30 cellular contexts compared by ENCODE assay signal in genomic region chr17:47916489-47917208, GRCh38. TPM values are rescaled to one million over a fixed set of nuclear protein-coding genes. Genes with fewer than 3 reads are reported as not detected.
DNase-seq lines count a peak whose midpoint lies in the region; ATAC-seq, FAIRE-seq and TF ChIP-seq lines count a peak whose summit lies in the region.
"Had no signal": no experiment of that assay in that cellular context is flagged by ENCODE, and none has a peak within 500 bp of the region (broad histone marks: within the 10 kb centered on the region; RNA-seq: fewer than 3 reads in every experiment).

No MANE protein-coding gene starts in this region.

- no peak for TF ChIP-seq EP300 in K562 (IDR thresholded peaks at IDR 0.05; ENCODE audit: low read length)

- DNase-seq in A673 (ENCODE audit: low spot score), result no peak
- DNase-seq in Caco-2, result no peak
- no peak for DNase-seq in K562 (ENCODE audit: extremely low read depth in 1 of 4, low spot score in 3 of 4)
- DNase-seq in right cardiac atrium, result no peak
- no peak for DNase-seq in SW 1271 (lab: John Stamatoyannopoulos, UW)
- DNase-seq in OCI-M1 (lab: John Stamatoyannopoulos, UW), result no peak
- no peak for DNase-seq in activated T-cell treated with anti-CD3 and anti-CD28 coated beads, Interleukin-2, amount 50 U/mL, for 24 hours
- DNase-seq: activated CD4-positive, alpha-beta T cell treated with anti-CD3 and anti-CD28 coated beads, Interleukin-2, amount 10 ng/mL, durations not matched to agents 24 days and 14 days; activated CD8-positive, alpha-beta memory T cell treated with anti-CD3 and anti-CD28 coated beads, Interleukin-2, amount 50 U/mL, for 4 hours; activated effector memory CD4-positive, alpha-beta T cell treated with Interleukin-2 at 50 U/mL for 16 hours; adrenal gland; DMS153; GDM1; HCEC 1CT; immature natural killer cell; MV-4-11; NCI-H1694; SIG-M5; small intestine; stimulated activated CD4-positive, alpha-beta T cell treated with anti-CD3 and anti-CD28 coated beads, Interleukin-2, amount 100 ng/mL, for 48 hours; stimulated activated naive CD4-positive, alpha-beta T cell treated with Interleukin-2 at 50 U/mL for 16 hours had no signal

- in situ Hi-C loops in K562 (cut with MboI), result no loop called here

- peaks cover 25% of the 10 kb centered on the region for H3K36me3 Mint-ChIP-seq in Caco-2 (ENCODE audit: insufficient read depth, unreplicated experiment)
- H3K36me3 Mint-ChIP-seq in activated T-cell treated with anti-CD3 and anti-CD28 coated beads, Interleukin-2, amount 50 U/mL, for 24 hours (ENCODE audit: low read depth), result peaks cover 51% of the 10 kb centered on the region

- intact Hi-C loops in A673 (cut with micrococcal nuclease; ENCODE audit: unreplicated experiment), result no loop called here
- intact Hi-C loops in Caco-2 (cut with micrococcal nuclease; ENCODE audit: unreplicated experiment), result no loop called here
- intact Hi-C loops in K562 (cut with micrococcal nuclease), result no loop called here
- intact Hi-C loops in right cardiac atrium (cut with DNase I), result no loop called here

- H3K4me1 Mint-ChIP-seq in Caco-2 (ENCODE audit: low read depth, unreplicated experiment), result no peaks in the 10 kb centered on the region
- peaks cover 17% of the 10 kb centered on the region for H3K4me1 Mint-ChIP-seq in activated T-cell treated with anti-CD3 and anti-CD28 coated beads, Interleukin-2, amount 50 U/mL, for 24 hours (ENCODE audit: low read depth)

- H3K9me3 ChIP-seq in A673 (ENCODE audit: low read depth, low read length, poor library complexity, severe bottlenecking), result no peaks in the 10 kb centered on the region
- H3K9me3 ChIP-seq in Caco-2, result no peaks in the 10 kb centered on the region
- H3K9me3 ChIP-seq in K562 (replicated peaks; ENCODE audit: control insufficient read depth, insufficient read depth, low read depth, low read length), result no peaks in the 10 kb centered on the region
- no peaks in the 10 kb centered on the region for H3K9me3 ChIP-seq in right cardiac atrium (ENCODE audit: control insufficient read depth, low read length)
- H3K9me3 ChIP-seq: adrenal gland, neutrophil, prostate gland had no signal

- H3K4me1 ChIP-seq in A673 (ENCODE audit: insufficient read depth, low read length, poor library complexity, severe bottlenecking), result no peaks in the 10 kb centered on the region
- no peaks in the 10 kb centered on the region for H3K4me1 ChIP-seq in Caco-2
- no peaks in the 10 kb centered on the region for H3K4me1 ChIP-seq in K562 (replicated peaks in 1 of 2; ENCODE audit: control insufficient read depth in 2 of 2, insufficient read depth in 2 of 2, low read length in 2 of 2)
- H3K4me1 ChIP-seq in right cardiac atrium (ENCODE audit: control insufficient read depth, insufficient read depth, low read length), result peaks cover 3% of the 10 kb centered on the region
- H3K4me1 ChIP-seq: prostate gland had no signal

- H2AFZ ChIP-seq in K562 (ENCODE audit: low read depth, low read length), result no peak overlapping the region

- H3K27me3 ChIP-seq in A673 (replicated peaks; ENCODE audit: insufficient read depth, low read depth, low read length, poor library complexity) (no peaks in the 10 kb centered on the region), Caco-2 (replicated peaks; ENCODE audit: control insufficient read depth, insufficient read depth, low read length) (no peaks in the 10 kb centered on the region), K562 (ENCODE audit: control insufficient read depth in 2 of 2, insufficient read depth in 2 of 2, low read length in 2 of 2) (no peaks in the 10 kb centered on the region), right cardiac atrium (ENCODE audit: control insufficient read depth, insufficient read depth) (no peaks in the 10 kb centered on the region)
- H3K27me3 ChIP-seq: adrenal gland, neutrophil had no signal

- no peaks in the 10 kb centered on the region for H4K20me1 ChIP-seq in K562 (replicated peaks; ENCODE audit: control insufficient read depth, insufficient read depth, low read length)

- H3K9ac ChIP-seq in K562 (ENCODE audit: insufficient read depth in 1 of 2, low read depth in 2 of 2, low read length in 2 of 2), result no peak overlapping the region; a peak in 1 of 4 replicates
- H3K9ac ChIP-seq: KMS-11 had no signal

- FAIRE-seq in K562 (lab: Jason Lieb, UNC), result no peak
- FAIRE-seq: bronchial epithelial cell, small intestine had no signal

- CTCF ChIA-PET in A673 (lab: Charles Lee) (no interaction called here), Caco-2 (lab: Charles Lee) (interaction anchor here (0.6 kb wide), 1 partner anchor 54 kb away, joined by 3 read pairs; the partner anchor contains the start of gene CDK5RAP3), K562 (lab: Yijun Ruan, JAX; ENCODE audit: low intra/inter-chr PET ratio) (no interaction called here)

- no peak for TF ChIP-seq RAD21 in K562 (CRISPR knock-in tag; conservative IDR thresholded peaks at IDR 0.05 in 1 of 2, IDR thresholded peaks at IDR 0.05 in 1 of 2)

- H3K27ac ChIP-seq in A673 (ENCODE audit: low read depth, low read length, poor library complexity, severe bottlenecking), result no peak overlapping the region
- no peak overlapping the region for H3K27ac ChIP-seq in K562 (ENCODE audit: extremely low read depth, low read depth, low read length)
- H3K27ac ChIP-seq in right cardiac atrium (ENCODE audit: low read length), result peak overlapping the region; percentile 57
- H3K27ac ChIP-seq: adrenal gland, KMS-11, neutrophil, VCaP had no signal

- BruUV-seq in A673 (replicated peaks; lab: Mats Ljungman, UMichigan) (TSS peak; percentile 57), Caco-2 (replicated peaks; lab: Mats Ljungman, UMichigan) (TSS peak; percentile 62), K562 (replicated peaks; lab: Mats Ljungman, UMichigan) (TSS peak; percentile 46)

- no peak for TF ChIP-seq POLR2A in K562 (conservative IDR thresholded peaks at IDR 0.05)

- no peaks in the 10 kb centered on the region for H3K79me2 ChIP-seq in K562 (ENCODE audit: control insufficient read depth, insufficient read depth, low read length)

- H3K36me3 ChIP-seq in A673 (ENCODE audit: insufficient read depth, low read length, poor library complexity, severe bottlenecking) (peaks cover 3% of the 10 kb centered on the region), Caco-2 (ENCODE audit: control insufficient read depth, insufficient read depth, low read length) (no peaks in the 10 kb centered on the region), K562 (ENCODE audit: control insufficient read depth, insufficient read depth, low read length) (peaks cover 22% of the 10 kb centered on the region; the same call in 2 of the 3 replicates)
- H3K36me3 ChIP-seq: prostate gland had no signal

- H3K27me3 Mint-ChIP-seq in Caco-2 (ENCODE audit: insufficient read depth, unreplicated experiment), result no peaks in the 10 kb centered on the region
- H3K27me3 Mint-ChIP-seq in activated T-cell treated with anti-CD3 and anti-CD28 coated beads, Interleukin-2, amount 50 U/mL, for 24 hours, result no peaks in the 10 kb centered on the region
- H3K27me3 Mint-ChIP-seq: activated CD4-positive, alpha-beta T cell treated with anti-CD3 and anti-CD28 coated beads, Interleukin-2, amount 10 ng/mL, durations not matched to agents 24 days and 14 days; dendritic cell treated with granulocyte-macrophage colony-stimulating factor and Interleukin-4, amounts not matched to agents 40 ng/mL and 50 ng/mL, for 4 days had no signal

- H3K27ac Mint-ChIP-seq in Caco-2 (ENCODE audit: unreplicated experiment), result no peak overlapping the region
- H3K27ac Mint-ChIP-seq in activated T-cell treated with anti-CD3 and anti-CD28 coated beads, Interleukin-2, amount 50 U/mL, for 24 hours, result no peak overlapping the region
- H3K27ac Mint-ChIP-seq: activated CD4-positive, alpha-beta T cell treated with anti-CD3 and anti-CD28 coated beads, Interleukin-2, amount 10 ng/mL, durations not matched to agents 24 days and 14 days; dendritic cell treated with granulocyte-macrophage colony-stimulating factor and Interleukin-4, amounts not matched to agents 40 ng/mL and 50 ng/mL, for 4 days; T-helper 1 cell treated with Interleukin-12 subunit alpha and Interleukin-12 subunit beta and Interleukin-4 antibody, amounts not matched to agents 30 μg/mL and 1 μg/mL, for 36 hours had no signal

- H3K4me3 ChIP-seq in A673 (ENCODE audit: low read depth, low read length, poor library complexity, severe bottlenecking), result no peak overlapping the region
- H3K4me3 ChIP-seq in Caco-2 (ENCODE audit: low read depth, low read length), result no peak overlapping the region
- no peak overlapping the region for H3K4me3 ChIP-seq in K562
- no peak overlapping the region for H3K4me3 ChIP-seq in right cardiac atrium (ENCODE audit: low read length)
- H3K4me3 ChIP-seq: adrenal gland, prostate gland had no signal

- ATAC-seq in K562, result no peak
- ATAC-seq in right cardiac atrium, result peak; percentile 12 to 18
- ATAC-seq in HG02885 (IDR thresholded peaks at IDR 0.05; ENCODE audit: poor library complexity, unreplicated experiment), result no peak

- TF ChIP-seq CTCF in A673 (conservative IDR thresholded peaks at IDR 0.05; ENCODE audit: low read depth, low read length) (no peak), Caco-2 (IDR thresholded peaks at IDR 0.05; ENCODE audit: insufficient read depth in 1 of 2, low read depth in 1 of 2, low read length in 1 of 2, severe bottlenecking in 1 of 2, unreplicated experiment in 1 of 2) (no peak), K562 (IDR thresholded peaks at IDR 0.05 in 2 of 3, conservative IDR thresholded peaks at IDR 0.05 in 1 of 3; ENCODE audit: insufficient read depth in 2 of 3, low read depth in 1 of 3, low read length in 3 of 3) (no peak)

- 82% methylated on average over 11 of the region's 19 CpGs for WGBS in K562 (ENCODE audit: insufficient coverage, low coverage, missing lambda C conversion rate)
- 88% methylated on average over 19 of the region's 19 CpGs for WGBS in right cardiac atrium

- POLR2A ChIA-PET in A673 (lab: Charles Lee; ENCODE audit: low non-redundant PET), result no interaction called here
- POLR2A ChIA-PET in Caco-2 (lab: Charles Lee), result interaction anchor here (0.6 kb wide), 1 partner anchor 14 kb away, joined by 4 read pairs; no protein-coding TSS in a partner anchor
- POLR2A ChIA-PET in K562 (lab: Yijun Ruan, JAX), result interaction anchor here (0.7 to 1.0 kb wide), 3 partner anchors 11 to 67 kb away, joined by 3 to 4 read pairs (median 3); no protein-coding TSS in a partner anchor

- H3K9me3 Mint-ChIP-seq in Caco-2 (ENCODE audit: unreplicated experiment), result no peaks in the 10 kb centered on the region
- no peaks in the 10 kb centered on the region for H3K9me3 Mint-ChIP-seq in activated T-cell treated with anti-CD3 and anti-CD28 coated beads, Interleukin-2, amount 50 U/mL, for 24 hours
- H3K9me3 Mint-ChIP-seq: activated CD4-positive, alpha-beta T cell treated with anti-CD3 and anti-CD28 coated beads, Interleukin-2, amount 10 ng/mL, durations not matched to agents 24 days and 14 days; CD14-positive monocyte; dendritic cell treated with granulocyte-macrophage colony-stimulating factor and Interleukin-4, amounts not matched to agents 40 ng/mL and 50 ng/mL, for 4 days; immature natural killer cell; T-helper 1 cell treated with Interleukin-12 subunit alpha and Interleukin-12 subunit beta and Interleukin-4 antibody, amounts not matched to agents 30 μg/mL and 1 μg/mL, for 36 hours had no signal

- no peak overlapping the region for H3K4me2 ChIP-seq in K562 (ENCODE audit: insufficient read depth, low read length)
- H3K4me2 ChIP-seq: KMS-11 had no signal

- H3K4me3 Mint-ChIP-seq in Caco-2 (ENCODE audit: unreplicated experiment), result no peak overlapping the region
- no peak overlapping the region for H3K4me3 Mint-ChIP-seq in activated T-cell treated with anti-CD3 and anti-CD28 coated beads, Interleukin-2, amount 50 U/mL, for 24 hours
- H3K4me3 Mint-ChIP-seq: activated CD4-positive, alpha-beta T cell treated with anti-CD3 and anti-CD28 coated beads, Interleukin-2, amount 10 ng/mL, durations not matched to agents 24 days and 14 days; CD14-positive monocyte; dendritic cell treated with granulocyte-macrophage colony-stimulating factor and Interleukin-4, amounts not matched to agents 40 ng/mL and 50 ng/mL, for 4 days; immature natural killer cell; T-helper 1 cell treated with Interleukin-12 subunit alpha and Interleukin-12 subunit beta and Interleukin-4 antibody, amounts not matched to agents 30 μg/mL and 1 μg/mL, for 36 hours had no signal

- peaks cover 1% of the 10 kb centered on the region for H3K9me1 ChIP-seq in K562 (ENCODE audit: control insufficient read depth, insufficient read depth, low read length)

RNA-seq across cellular contexts. Expression of gene SP2, which starts 20.6 kb away (rescaled TPM):
- 19.5 and 29.1 TPM in 2 replicates for total RNA-seq in A673 (2021)
- 24.8 and 25.2 TPM in 2 replicates for total RNA-seq in Caco-2 (2022)
- 7.1 and 12.2 TPM in 2 replicates for total RNA-seq in K562 (2011; cell fraction: chromatin; rRNA removed; ENCODE audit: low replicate concordance)
- total RNA-seq in K562 (2011; cell fraction: nucleolus; rRNA removed), result 3.4 and 3.7 TPM in 2 replicates
- total RNA-seq in K562 (2011; cell fraction: nucleoplasm; rRNA removed), result 4.2 and 9.5 TPM in 2 replicates
- total RNA-seq in K562 (2014; rRNA removed), result 2.1 and 2.8 TPM in 2 replicates
- total RNA-seq in K562 (2014; rRNA removed; fragmentation: Illumina TruSeq; extraction: Trizol), result 1.5 and 2.3 TPM in 2 replicates
- total RNA-seq in K562 (2015; rRNA removed; fragmentation: Illumina TruSeq; extraction: Trizol), result 1.4 and 1.5 TPM in 2 replicates
- 15.9 and 17.4 TPM in 2 replicates for total RNA-seq in K562 (2021)
- polyA plus RNA-seq in K562 (2011; rRNA removed), result 2.3 and 5.0 TPM in 2 replicates
- 2.4 and 4.0 TPM in 2 replicates for polyA plus RNA-seq in K562 (2011; cell fraction: cytosol; rRNA removed)
- 7.3 and 11.1 TPM in 2 replicates for polyA plus RNA-seq in K562 (2011; cell fraction: nucleus; rRNA removed)
- 21.1 and 27.4 TPM in 2 replicates for polyA plus RNA-seq in K562 (2012)
- 19.1 and 22.3 TPM in 2 replicates for polyA plus RNA-seq in K562 (2014; fragmentation: Illumina TruSeq; extraction: Trizol)
- under 1 TPM; 0.77 to 0.88 TPM for polyA plus RNA-seq in K562 (2014; fragmentation: Nextera tagmentation; extraction: Ambion mirVana)
- polyA plus RNA-seq in K562 (2014; rRNA removed), result 6.1 and 6.5 TPM in 2 replicates
- 1.8 and 2.7 TPM in 2 replicates for polyA minus RNA-seq in K562 (2011; rRNA and poly(A)+ RNA removed)
- 5.8 and 6.6 TPM in 2 replicates for polyA minus RNA-seq in K562 (2011; cell fraction: cytosol; rRNA and poly(A)+ RNA removed)
- 1.2 and 1.3 TPM in 2 replicates for polyA minus RNA-seq in K562 (2011; cell fraction: nucleus; rRNA and poly(A)+ RNA removed)
- 10 to 100 TPM; 15.8 to 20.6 (median 17.9) TPM for total RNA-seq in right cardiac atrium
- 11.4 TPM for polyA plus RNA-seq in right cardiac atrium

RNA-seq across cellular contexts. Expression of gene PNPO, which starts 24.7 kb away (rescaled TPM):
- total RNA-seq in A673 (2021) (12.3 and 14.6 TPM in 2 replicates), Caco-2 (2022) (110 and 118 TPM in 2 replicates), K562 (2014; rRNA removed) (25.5 and 30.9 TPM in 2 replicates), K562 (2014; rRNA removed; fragmentation: Illumina TruSeq; extraction: Trizol) (27.4 and 27.7 TPM in 2 replicates), K562 (2015; rRNA removed; fragmentation: Illumina TruSeq; extraction: Trizol) (24.8 and 28.2 TPM in 2 replicates), K562 (2021) (39.0 and 41.5 TPM in 2 replicates), right cardiac atrium (10 to 100 TPM; 23.9 to 29.9 (median 26.0) TPM)
- 19.2 and 41.8 TPM in 2 replicates for total RNA-seq in K562 (2011; cell fraction: chromatin; rRNA removed; ENCODE audit: low replicate concordance)
- 21.8 and 24.3 TPM in 2 replicates for total RNA-seq in K562 (2011; cell fraction: nucleolus; rRNA removed)
- 31.2 and 41.6 TPM in 2 replicates for total RNA-seq in K562 (2011; cell fraction: nucleoplasm; rRNA removed)
- polyA plus RNA-seq in K562 (2011; rRNA removed) (29.2 and 35.5 TPM in 2 replicates), K562 (2014; fragmentation: Illumina TruSeq; extraction: Trizol) (29.6 and 35.5 TPM in 2 replicates), K562 (2014; fragmentation: Nextera tagmentation; extraction: Ambion mirVana) (10 to 100 TPM; 16.6 to 23.1 TPM), K562 (2014; rRNA removed) (23.4 and 24.9 TPM in 2 replicates), right cardiac atrium (16.1 TPM)
- 33.9 and 37.5 TPM in 2 replicates for polyA plus RNA-seq in K562 (2011; cell fraction: cytosol; rRNA removed)
- polyA plus RNA-seq in K562 (2011; cell fraction: nucleus; rRNA removed), result 16.9 and 17.6 TPM in 2 replicates
- 10.9 and 17.5 TPM in 2 replicates for polyA plus RNA-seq in K562 (2012)
- polyA minus RNA-seq in K562 (2011; rRNA and poly(A)+ RNA removed), result 35.4 and 48.7 TPM in 2 replicates
- 21.9 and 29.9 TPM in 2 replicates for polyA minus RNA-seq in K562 (2011; cell fraction: cytosol; rRNA and poly(A)+ RNA removed)
- 11.6 and 16.1 TPM in 2 replicates for polyA minus RNA-seq in K562 (2011; cell fraction: nucleus; rRNA and poly(A)+ RNA removed)

RNA-seq across cellular contexts. Expression of gene PRR15L, which starts 41.0 kb away (rescaled TPM):
- not detected in 2 replicates for total RNA-seq in A673 (2021)
- total RNA-seq in Caco-2 (2022), result 24.3 and 30.5 TPM in 2 replicates
- not detected in 2 replicates for total RNA-seq in K562 (2011; cell fraction: chromatin; rRNA removed; ENCODE audit: low replicate concordance)
- total RNA-seq in K562 (2011; cell fraction: nucleolus; rRNA removed), result not detected in 2 replicates
- not detected in 2 replicates for total RNA-seq in K562 (2011; cell fraction: nucleoplasm; rRNA removed)
- total RNA-seq in K562 (2014; rRNA removed), result not detected in 2 replicates
- not detected in 2 replicates for total RNA-seq in K562 (2014; rRNA removed; fragmentation: Illumina TruSeq; extraction: Trizol)
- not detected in 2 replicates for total RNA-seq in K562 (2015; rRNA removed; fragmentation: Illumina TruSeq; extraction: Trizol)
- total RNA-seq in K562 (2021), result 0.16 TPM in 1 of 2 replicates, not detected in the other
- not detected in 2 replicates for polyA plus RNA-seq in K562 (2011; rRNA removed)
- polyA plus RNA-seq in K562 (2011; cell fraction: cytosol; rRNA removed), result not detected in 2 replicates
- polyA plus RNA-seq in K562 (2011; cell fraction: nucleus; rRNA removed), result not detected in 2 replicates
- polyA plus RNA-seq in K562 (2012), result 0.16 and 0.17 TPM in 2 replicates
- polyA plus RNA-seq in K562 (2014; fragmentation: Illumina TruSeq; extraction: Trizol), result not detected in 2 replicates
- under 1 TPM in 1 of 2 experiments, not detected in 1; 0.03 TPM for polyA plus RNA-seq in K562 (2014; fragmentation: Nextera tagmentation; extraction: Ambion mirVana)
- polyA plus RNA-seq in K562 (2014; rRNA removed), result not detected in 2 replicates
- polyA minus RNA-seq in K562 (2011; rRNA and poly(A)+ RNA removed), result not detected in 2 replicates
- polyA minus RNA-seq in K562 (2011; cell fraction: cytosol; rRNA and poly(A)+ RNA removed), result not detected in 2 replicates
- polyA minus RNA-seq in K562 (2011; cell fraction: nucleus; rRNA and poly(A)+ RNA removed), result not detected in 2 replicates
- not detected for total RNA-seq in right cardiac atrium
- polyA plus RNA-seq in right cardiac atrium, result not detected
- total RNA-seq: activated CD4-positive, alpha-beta T cell treated with anti-CD3 and anti-CD28 coated beads, Interleukin-2, amount 10 ng/mL, durations not matched to agents 24 days and 14 days had no signal
- polyA plus RNA-seq: CD14-positive monocyte had no signal

RNA-seq across cellular contexts. Expression of gene CDK5RAP3, which starts 54.3 kb away (rescaled TPM):
- total RNA-seq in A673 (2021) (172 and 204 TPM in 2 replicates), Caco-2 (2022) (425 and 427 TPM in 2 replicates), K562 (2014; rRNA removed) (85.0 and 91.5 TPM in 2 replicates), K562 (2014; rRNA removed; fragmentation: Illumina TruSeq; extraction: Trizol) (70.8 and 71.7 TPM in 2 replicates), K562 (2015; rRNA removed; fragmentation: Illumina TruSeq; extraction: Trizol) (67.0 and 73.7 TPM in 2 replicates), K562 (2021) (113 and 131 TPM in 2 replicates), right cardiac atrium (10 to 100 TPM; 56.8 to 66.8 (median 64.9) TPM)
- 452 and 764 TPM in 2 replicates for total RNA-seq in K562 (2011; cell fraction: chromatin; rRNA removed; ENCODE audit: low replicate concordance)
- total RNA-seq in K562 (2011; cell fraction: nucleolus; rRNA removed), result 478 and 540 TPM in 2 replicates
- 403 and 415 TPM in 2 replicates for total RNA-seq in K562 (2011; cell fraction: nucleoplasm; rRNA removed)
- polyA plus RNA-seq in K562 (2011; rRNA removed) (132 and 208 TPM in 2 replicates), K562 (2014; fragmentation: Illumina TruSeq; extraction: Trizol) (96.7 and 100 TPM in 2 replicates), K562 (2014; fragmentation: Nextera tagmentation; extraction: Ambion mirVana) (10 to 100 TPM; 44.2 to 73.0 TPM), K562 (2014; rRNA removed) (152 and 202 TPM in 2 replicates), right cardiac atrium (54.3 TPM)
- polyA plus RNA-seq in K562 (2011; cell fraction: cytosol; rRNA removed), result 78.0 and 96.3 TPM in 2 replicates
- 1,392 and 1,556 TPM in 2 replicates for polyA plus RNA-seq in K562 (2011; cell fraction: nucleus; rRNA removed)
- 134 and 270 TPM in 2 replicates for polyA plus RNA-seq in K562 (2012)
- polyA minus RNA-seq in K562 (2011; rRNA and poly(A)+ RNA removed), result 81.6 and 111 TPM in 2 replicates
- polyA minus RNA-seq in K562 (2011; cell fraction: cytosol; rRNA and poly(A)+ RNA removed), result 35.1 and 37.0 TPM in 2 replicates
- polyA minus RNA-seq in K562 (2011; cell fraction: nucleus; rRNA and poly(A)+ RNA removed), result 206 and 291 TPM in 2 replicates

Comparison
In these comparisons a context has a peak if more than half of its experiments do, and no peak if none do; other contexts are left out.
1. ATAC-seq: peak in right cardiac atrium (2 of 2); none in K562 (single experiment) and HG02885 (single experiment).
2. RNA of gene PRR15L, which starts 41.0 kb away (total RNA-seq): 24.3 to 30.5 TPM in Caco-2; 0.16 TPM in K562, not detected in A673 and not detected in right cardiac atrium; every median in the first group is over 10 times any median in the second.